23 cellular contexts compared by ENCODE assay signal in the genomic region with DNA sequence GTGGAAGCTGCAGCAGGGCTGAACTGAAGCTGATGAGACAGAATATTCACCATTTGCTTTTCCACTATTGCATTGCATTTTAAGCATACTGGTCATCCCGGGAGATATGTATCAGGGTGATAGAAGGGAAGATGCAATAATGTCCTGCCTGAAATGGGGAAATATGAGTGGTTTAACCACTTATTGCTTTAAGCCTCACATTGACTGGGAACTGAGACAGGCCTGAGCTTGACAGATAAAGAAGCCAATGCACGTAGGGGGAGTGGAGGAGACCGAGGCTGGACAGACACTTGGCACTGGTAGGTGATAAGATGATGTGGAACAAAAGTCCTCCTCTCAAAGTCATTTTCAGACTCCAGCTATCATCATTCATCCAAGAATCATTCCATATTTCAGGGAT.
"Had no signal": no experiment of that assay in that cellular context is flagged by ENCODE, and none has a peak within 500 bp of the region (broad histone marks: within the 10 kb centered on the region; RNA-seq: fewer than 3 reads in every experiment).

No MANE protein-coding gene starts in this region.

- H3K27me3 Mint-ChIP-seq: naive thymus-derived CD8-positive, alpha-beta T cell; stimulated activated naive B cell treated with anti-CD40 and anti-IgM and Interleukin-4, amounts not matched to agents 10 μg/mL and 1 μg/mL and 100 μg/mL, for 72 hours; stimulated activated naive CD8-positive, alpha-beta T cell treated with anti-CD3 and anti-CD28 coated beads, Interleukin-15, Interleukin-2, amounts not matched to agents 100 ng/mL and 50 ng/mL, for 24 hours had no signal

- ATAC-seq: left colon; left lung; lower lobe of right lung; naive thymus-derived CD8-positive, alpha-beta T cell; pancreas; right cardiac atrium; sciatic nerve; stimulated activated naive B cell treated with anti-CD40 and anti-IgM and Interleukin-4, amounts not matched to agents 10 μg/mL and 1 μg/mL and 100 μg/mL, for 72 hours; upper lobe of right lung had no signal

- DNase-seq: left colon; left lung; lower lobe of right lung; mammary epithelial cell; mesenchymal stem cell; naive thymus-derived CD8-positive, alpha-beta T cell; nucleus accumbens; pancreas; posterior cingulate gyrus; retina; right cardiac atrium; stimulated activated CD4-positive, alpha-beta T cell treated with anti-CD3 and anti-CD28 coated beads, Interleukin-12 subunit alpha, Interleukin-12 subunit beta, amount 100 ng/mL, for 4 hours; stimulated activated CD4-positive, alpha-beta T cell treated with anti-CD3 and anti-CD28 coated beads, Interleukin-15, amount 100 ng/mL, for 24 hours; stimulated activated CD4-positive, alpha-beta T cell treated with anti-CD3 and anti-CD28 coated beads, Interleukin-2, amount 100 ng/mL, for 24 hours; stimulated activated CD4-positive, alpha-beta T cell treated with anti-CD3 and anti-CD28 coated beads, Interleukin-4, amount 100 ng/mL, for 1 hour; stimulated activated naive B cell treated with anti-CD40 and anti-IgM and Interleukin-4, amounts not matched to agents 10 μg/mL and 1 μg/mL and 100 μg/mL, for 72 hours; tibial artery; trophoblast cell; upper lobe of right lung had no signal

- H3K36me3 Mint-ChIP-seq: naive thymus-derived CD8-positive, alpha-beta T cell; stimulated activated naive B cell treated with anti-CD40 and anti-IgM and Interleukin-4, amounts not matched to agents 10 μg/mL and 1 μg/mL and 100 μg/mL, for 72 hours had no signal

- H3K27ac Mint-ChIP-seq: naive thymus-derived CD8-positive, alpha-beta T cell; nephron; stimulated activated naive B cell treated with anti-CD40 and anti-IgM and Interleukin-4, amounts not matched to agents 10 μg/mL and 1 μg/mL and 100 μg/mL, for 72 hours; stimulated activated naive CD8-positive, alpha-beta T cell treated with anti-CD3 and anti-CD28 coated beads, Interleukin-15, Interleukin-2, amounts not matched to agents 100 ng/mL and 50 ng/mL, for 24 hours had no signal

- H3K4me1 Mint-ChIP-seq: naive thymus-derived CD8-positive, alpha-beta T cell; nephron; neural crest cell; stimulated activated naive B cell treated with anti-CD40 and anti-IgM and Interleukin-4, amounts not matched to agents 10 μg/mL and 1 μg/mL and 100 μg/mL, for 72 hours had no signal

- H3K9me3 Mint-ChIP-seq: nephron had no signal

- H3K4me3 Mint-ChIP-seq: naive thymus-derived CD8-positive, alpha-beta T cell; nephron; neural crest cell; stimulated activated naive B cell treated with anti-CD40 and anti-IgM and Interleukin-4, amounts not matched to agents 10 μg/mL and 1 μg/mL and 100 μg/mL, for 72 hours; stimulated activated naive CD8-positive, alpha-beta T cell treated with anti-CD3 and anti-CD28 coated beads, Interleukin-15, Interleukin-2, amounts not matched to agents 100 ng/mL and 50 ng/mL, for 24 hours had no signal
